In the genomic region with DNA sequence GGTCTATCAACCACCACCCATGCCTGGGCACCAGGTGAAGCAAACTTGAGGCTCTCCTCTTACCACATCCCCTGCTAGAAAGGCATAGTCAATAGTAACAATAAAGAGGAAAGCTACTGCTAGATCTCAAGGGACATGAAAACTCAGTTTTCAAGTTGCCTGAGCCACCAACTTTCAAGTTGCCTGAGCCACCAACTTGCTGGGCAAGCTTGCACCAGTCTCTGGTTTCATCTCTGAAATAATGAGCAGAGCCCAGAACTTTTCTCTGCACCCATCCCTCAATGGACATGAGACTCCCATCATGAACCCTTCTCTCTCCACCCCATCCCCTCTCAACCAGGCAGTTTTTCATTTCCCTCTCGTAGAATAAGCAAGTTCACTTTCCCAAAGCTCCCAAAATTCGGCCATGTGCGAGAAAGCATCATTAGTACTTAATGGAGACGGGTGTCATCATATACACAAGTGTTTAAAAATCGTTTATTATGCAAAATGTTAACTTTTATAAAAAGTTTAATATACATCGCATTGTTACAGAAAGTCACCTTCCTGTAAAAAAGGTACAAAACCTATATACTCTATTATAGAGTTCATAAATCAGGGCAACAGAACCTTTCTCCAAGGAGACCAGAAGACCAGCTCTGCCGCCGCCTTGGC, we compare ENCODE assay signal across 8 cellular contexts. TPM values are rescaled to one million over a fixed set of nuclear protein-coding genes. Genes with fewer than 3 reads are reported as not detected.
A peak's percentile ranks its signal among the peaks of the same experiment; 100 is the strongest.
DNase-seq lines count a peak whose midpoint lies in the region; ATAC-seq, FAIRE-seq and TF ChIP-seq lines count a peak whose summit lies in the region.

No MANE protein-coding gene starts in this region.

- no peaks in the 10 kb centered on the region for H3K36me3 ChIP-seq in testis (ENCODE audit: low read depth, missing control alignments)

- intact Hi-C loops in testis (cut with DNase I; ENCODE audit: low total_unique reads), result no loop called here

- DNase-seq in activated CD8-positive, alpha-beta memory T cell treated with anti-CD3 and anti-CD28 coated beads, Interleukin-2, amount 10 ng/mL, durations not matched to agents 7 days and 5 days, result no peak
- DNase-seq in activated CD8-positive, alpha-beta memory T cell treated with anti-CD3 and anti-CD28 coated beads, Interleukin-2, amount 50 U/mL, for 48 hours, result no peak
- DNase-seq in activated naive CD8-positive, alpha-beta T cell treated with anti-CD3 and anti-CD28 coated beads, Interleukin-2, amount 50 U/mL, for 24 hours, result no peak
- DNase-seq in kidney tubule cell (ENCODE audit: low spot score) (peak; percentile 9), testis (no peak), GM19239 (ENCODE audit: insufficient read length, low spot score) (no peak), middle frontal gyrus (ENCODE audit: extremely low spot score, low spot score) (no peak), HTR-8/SVneo (ENCODE audit: insufficient read length, low spot score) (no peak)

- no peaks in the 10 kb centered on the region for H3K27me3 ChIP-seq in testis

- H3K4me1 ChIP-seq in testis, result peaks cover 37% of the 10 kb centered on the region

- FAIRE-seq in GM19239 (lab: Jason Lieb, UNC) (no peak), HTR-8/SVneo (lab: Jason Lieb, UNC) (no peak)

- H3K27ac ChIP-seq in testis, result peak overlapping the region in 1 of 2 donors; percentile 88

- no peak for TF ChIP-seq CTCF in testis (IDR thresholded peaks at IDR 0.05)

- H3K36me3 Mint-ChIP-seq in activated CD8-positive, alpha-beta memory T cell treated with anti-CD3 and anti-CD28 coated beads, Interleukin-2, amount 10 ng/mL, durations not matched to agents 7 days and 5 days, result no peaks in the 10 kb centered on the region
- H3K36me3 Mint-ChIP-seq in activated naive CD8-positive, alpha-beta T cell treated with anti-CD3 and anti-CD28 coated beads, Interleukin-2, amount 50 U/mL, for 24 hours (ENCODE audit: low read depth), result peaks cover 23% of the 10 kb centered on the region

- no peaks in the 10 kb centered on the region for H3K9me3 ChIP-seq in testis

- H3K4me3 Mint-ChIP-seq in activated CD8-positive, alpha-beta memory T cell treated with anti-CD3 and anti-CD28 coated beads, Interleukin-2, amount 10 ng/mL, durations not matched to agents 7 days and 5 days, result peak overlapping the region; percentile 84
- peak overlapping the region; percentile 94 for H3K4me3 Mint-ChIP-seq in activated naive CD8-positive, alpha-beta T cell treated with anti-CD3 and anti-CD28 coated beads, Interleukin-2, amount 50 U/mL, for 24 hours

- H3K4me1 Mint-ChIP-seq in activated CD8-positive, alpha-beta memory T cell treated with anti-CD3 and anti-CD28 coated beads, Interleukin-2, amount 10 ng/mL, durations not matched to agents 7 days and 5 days, result peaks cover 56% of the 10 kb centered on the region
- peaks cover 68% of the 10 kb centered on the region for H3K4me1 Mint-ChIP-seq in activated naive CD8-positive, alpha-beta T cell treated with anti-CD3 and anti-CD28 coated beads, Interleukin-2, amount 50 U/mL, for 24 hours

- H3K4me3 ChIP-seq in testis, result peak overlapping the region; percentile 55 to 65

- H3K27ac Mint-ChIP-seq in activated CD8-positive, alpha-beta memory T cell treated with anti-CD3 and anti-CD28 coated beads, Interleukin-2, amount 10 ng/mL, durations not matched to agents 7 days and 5 days, result peak overlapping the region; percentile 39
- peak overlapping the region; percentile 85 for H3K27ac Mint-ChIP-seq in activated naive CD8-positive, alpha-beta T cell treated with anti-CD3 and anti-CD28 coated beads, Interleukin-2, amount 50 U/mL, for 24 hours

- CTCF ChIA-PET in activated CD8-positive, alpha-beta memory T cell treated with anti-CD3 and anti-CD28 coated beads, Interleukin-2, amount 10 ng/mL, durations not matched to agents 7 days and 5 days (lab: Charles Lee), result interaction anchor here (0.7 to 23.4 kb wide), 12 partner anchors 9 to 76 kb away, joined by 3 to 753 read pairs (median 5); no protein-coding TSS in a partner anchor

- TF ChIP-seq POLR2A in testis (IDR thresholded peaks at IDR 0.05), result no peak

- WGBS in testis, 2 donors, result 61 to 63% methylated on average over 8 of the region's 8 CpGs

- peaks cover 41% of the 10 kb centered on the region for H3K27me3 Mint-ChIP-seq in activated CD8-positive, alpha-beta memory T cell treated with anti-CD3 and anti-CD28 coated beads, Interleukin-2, amount 10 ng/mL, durations not matched to agents 7 days and 5 days
- H3K27me3 Mint-ChIP-seq in activated naive CD8-positive, alpha-beta T cell treated with anti-CD3 and anti-CD28 coated beads, Interleukin-2, amount 50 U/mL, for 24 hours, result peaks cover 5% of the 10 kb centered on the region

- no peaks in the 10 kb centered on the region for H3K9me3 Mint-ChIP-seq in activated CD8-positive, alpha-beta memory T cell treated with anti-CD3 and anti-CD28 coated beads, Interleukin-2, amount 10 ng/mL, durations not matched to agents 7 days and 5 days (ENCODE audit: low read depth)
- H3K9me3 Mint-ChIP-seq in activated naive CD8-positive, alpha-beta T cell treated with anti-CD3 and anti-CD28 coated beads, Interleukin-2, amount 50 U/mL, for 24 hours, result no peaks in the 10 kb centered on the region

- no peak for ATAC-seq in activated CD8-positive, alpha-beta memory T cell treated with anti-CD3 and anti-CD28 coated beads, Interleukin-2, amount 10 ng/mL, durations not matched to agents 7 days and 5 days
- no peak for ATAC-seq in activated naive CD8-positive, alpha-beta T cell treated with anti-CD3 and anti-CD28 coated beads, Interleukin-2, amount 50 U/mL, for 24 hours

RNA-seq across cellular contexts. Expression of a gene that starts 1.7 kb away (rescaled TPM):
- 10 to 100 TPM; 14.4 to 34.2 TPM for total RNA-seq in activated CD8-positive, alpha-beta memory T cell treated with anti-CD3 and anti-CD28 coated beads, Interleukin-2, amount 10 ng/mL, durations not matched to agents 7 days and 5 days
- total RNA-seq in testis, result 10 to 100 TPM; 27.2 to 34.5 TPM
- polyA plus RNA-seq in testis (ENCODE audit: insufficient read depth, low read depth, low replicate concordance), result 24.5 TPM

RNA-seq across cellular contexts. Expression of a gene that starts 26.6 kb away (rescaled TPM):
- 100 to 1,000 TPM in 1 of 2 experiments, 10 to 100 TPM in 1; 77.4 to 103 TPM for total RNA-seq in activated CD8-positive, alpha-beta memory T cell treated with anti-CD3 and anti-CD28 coated beads, Interleukin-2, amount 10 ng/mL, durations not matched to agents 7 days and 5 days
- 1 to 10 TPM; 4.2 to 6.6 TPM for total RNA-seq in testis
- polyA plus RNA-seq in testis (ENCODE audit: insufficient read depth, low read depth, low replicate concordance), result 4.8 TPM

Comparison
In these comparisons a context has a peak if more than half of its experiments do, and no peak if none do; other contexts are left out.
1. RNA of a gene that starts 26.6 kb away (total RNA-seq): 77.4 to 103 TPM in activated CD8-positive, alpha-beta memory T cell treated with anti-CD3 and anti-CD28 coated beads, Interleukin-2, amount 10 ng/mL, durations not matched to agents 7 days and 5 days; 4.2 to 6.6 TPM in testis; every median in the first group is over 10 times any median in the second.